ENCODE assay signal across 1 cellular context in the genomic region with DNA sequence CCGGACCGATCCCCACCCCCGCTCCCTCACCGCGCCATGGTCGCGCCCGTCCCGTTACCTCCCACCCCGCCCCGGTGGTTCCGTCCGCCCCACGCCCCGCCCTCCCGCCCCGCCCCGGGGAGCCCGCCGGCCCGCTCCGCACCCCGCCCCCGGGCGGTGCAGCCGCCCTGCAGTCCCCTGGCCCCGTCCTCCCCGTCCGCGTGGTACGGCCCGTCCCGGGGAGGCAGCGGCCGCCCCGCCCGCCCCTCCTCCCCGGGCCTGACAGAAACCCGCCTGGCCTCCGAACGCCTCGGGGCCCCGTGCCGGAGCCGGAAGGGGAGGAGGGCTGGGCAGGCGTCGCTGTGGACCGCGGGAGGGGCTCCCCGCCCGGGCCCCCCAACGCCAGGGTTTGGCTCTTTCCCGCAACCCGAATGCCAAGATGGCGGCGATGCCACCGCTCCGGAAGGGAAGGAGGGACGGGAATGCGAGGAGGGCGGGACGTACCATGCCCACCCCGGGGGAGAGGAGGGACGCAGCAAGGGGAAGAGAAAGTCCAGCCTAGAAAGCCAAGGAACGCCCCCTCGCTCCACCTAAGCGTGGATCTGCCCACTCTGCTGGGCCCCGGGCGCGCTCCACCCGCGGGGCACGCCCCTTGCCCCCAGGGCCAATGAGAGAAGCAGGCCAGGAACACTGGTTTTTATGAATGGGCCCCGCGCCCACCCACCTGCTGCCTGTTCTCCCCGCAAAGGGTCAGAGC.
TF ChIP-seq lines count a peak whose summit lies in the region.

Gene PIP4K2B (minus strand): TSS at position 56 of the 736 bp plus-strand sequence. CDS start 132 bp downstream, outside the sequence.

TF ChIP-seq in A549, 52 proteins besides CTCF, POLR2A, EP300 and RAD21 (continued from another document):
- TF ChIP-seq CHD4 (IDR thresholded peaks at IDR 0.05; ENCODE audit: borderline replicate concordance): no peak
- peak; percentile 69; the same call in 1 of the 2 replicates for TF ChIP-seq HOXA7 (CRISPR knock-in tag; IDR thresholded peaks at IDR 0.05)
- no peak for TF ChIP-seq USF2 (IDR thresholded peaks at IDR 0.05)
- TF ChIP-seq NPAS2 (CRISPR knock-in tag; IDR thresholded peaks at IDR 0.05; ENCODE audit: borderline replicate concordance): no peak
- TF ChIP-seq, protein P1, sequence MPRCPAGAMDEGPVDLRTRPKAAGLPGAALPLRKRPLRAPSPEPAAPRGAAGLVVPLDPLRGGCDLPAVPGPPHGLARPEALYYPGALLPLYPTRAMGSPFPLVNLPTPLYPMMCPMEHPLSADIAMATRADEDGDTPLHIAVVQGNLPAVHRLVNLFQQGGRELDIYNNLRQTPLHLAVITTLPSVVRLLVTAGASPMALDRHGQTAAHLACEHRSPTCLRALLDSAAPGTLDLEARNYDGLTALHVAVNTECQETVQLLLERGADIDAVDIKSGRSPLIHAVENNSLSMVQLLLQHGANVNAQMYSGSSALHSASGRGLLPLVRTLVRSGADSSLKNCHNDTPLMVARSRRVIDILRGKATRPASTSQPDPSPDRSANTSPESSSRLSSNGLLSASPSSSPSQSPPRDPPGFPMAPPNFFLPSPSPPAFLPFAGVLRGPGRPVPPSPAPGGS (IDR thresholded peaks at IDR 0.05): peak; percentile 89; the same call in 1 of the 3 replicates
- TF ChIP-seq E2F6 (IDR thresholded peaks at IDR 0.05; ENCODE audit: borderline replicate concordance, low read depth): no peak
- TF ChIP-seq HDAC2 (IDR thresholded peaks at IDR 0.05): no peak
- no peak for TF ChIP-seq HEYL (CRISPR knock-in tag; IDR thresholded peaks at IDR 0.05)
- TF ChIP-seq, protein P2, sequence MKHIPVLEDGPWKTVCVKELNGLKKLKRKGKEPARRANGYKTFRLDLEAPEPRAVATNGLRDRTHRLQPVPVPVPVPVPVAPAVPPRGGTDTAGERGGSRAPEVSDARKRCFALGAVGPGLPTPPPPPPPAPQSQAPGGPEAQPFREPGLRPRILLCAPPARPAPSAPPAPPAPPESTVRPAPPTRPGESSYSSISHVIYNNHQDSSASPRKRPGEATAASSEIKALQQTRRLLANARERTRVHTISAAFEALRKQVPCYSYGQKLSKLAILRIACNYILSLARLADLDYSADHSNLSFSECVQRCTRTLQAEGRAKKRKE (CRISPR knock-in tag; IDR thresholded peaks at IDR 0.05; ENCODE audit: low read depth): no peak
- no peak; the same call in 2 of the 3 replicates for TF ChIP-seq SMC3 (IDR thresholded peaks at IDR 0.05)
- TF ChIP-seq, protein P3, sequence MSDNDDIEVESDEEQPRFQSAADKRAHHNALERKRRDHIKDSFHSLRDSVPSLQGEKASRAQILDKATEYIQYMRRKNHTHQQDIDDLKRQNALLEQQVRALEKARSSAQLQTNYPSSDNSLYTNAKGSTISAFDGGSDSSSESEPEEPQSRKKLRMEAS (IDR thresholded peaks at IDR 0.05): peak; percentile 81
- TF ChIP-seq MAZ (IDR thresholded peaks at IDR 0.05; ENCODE audit: borderline replicate concordance, low read depth, low read length): no peak
- TF ChIP-seq BHLHE40 (IDR thresholded peaks at IDR 0.05; ENCODE audit: low read depth, low read length): peak; percentile 69
- TF ChIP-seq MYC (IDR thresholded peaks at IDR 0.05; ENCODE audit: borderline replicate concordance, low read length): peak; percentile 56; the same call in 1 of the 2 replicates
- TF ChIP-seq KDM1A (IDR thresholded peaks at IDR 0.05; ENCODE audit: low read depth): no peak
- TF ChIP-seq, protein P4, sequence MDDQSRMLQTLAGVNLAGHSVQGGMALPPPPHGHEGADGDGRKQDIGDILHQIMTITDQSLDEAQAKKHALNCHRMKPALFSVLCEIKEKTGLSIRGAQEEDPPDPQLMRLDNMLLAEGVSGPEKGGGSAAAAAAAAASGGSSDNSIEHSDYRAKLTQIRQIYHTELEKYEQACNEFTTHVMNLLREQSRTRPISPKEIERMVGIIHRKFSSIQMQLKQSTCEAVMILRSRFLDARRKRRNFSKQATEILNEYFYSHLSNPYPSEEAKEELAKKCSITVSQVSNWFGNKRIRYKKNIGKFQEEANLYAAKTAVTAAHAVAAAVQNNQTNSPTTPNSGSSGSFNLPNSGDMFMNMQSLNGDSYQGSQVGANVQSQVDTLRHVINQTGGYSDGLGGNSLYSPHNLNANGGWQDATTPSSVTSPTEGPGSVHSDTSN (IDR thresholded peaks at IDR 0.05): peak; percentile 26; the same call in 1 of the 2 replicates
- TF ChIP-seq PHF8 (IDR thresholded peaks at IDR 0.05; ENCODE audit: borderline replicate concordance, low read depth): peak; percentile 76; the same call in 1 of the 2 replicates
- TF ChIP-seq MAFK (IDR thresholded peaks at IDR 0.05; ENCODE audit: partially characterized antibody): no peak
- TF ChIP-seq CHD2 (IDR thresholded peaks at IDR 0.05; ENCODE audit: low read length, partially characterized antibody): no peak
- TF ChIP-seq ZFP36 (IDR thresholded peaks at IDR 0.05; ENCODE audit: borderline replicate concordance, partially characterized antibody): no peak
- TF ChIP-seq CBX2 (IDR thresholded peaks at IDR 0.05; ENCODE audit: borderline replicate concordance, low read depth): no peak
- TF ChIP-seq TFCP2L1 (CRISPR knock-in tag; IDR thresholded peaks at IDR 0.05): peak; percentile 81
- TF ChIP-seq RCOR1 (IDR thresholded peaks at IDR 0.05; ENCODE audit: low read depth, low read length): no peak
- no peak for TF ChIP-seq KDM5A (IDR thresholded peaks at IDR 0.05)
- no peak for TF ChIP-seq ZSCAN20 (CRISPR knock-in tag; IDR thresholded peaks at IDR 0.05)
- no peak for TF ChIP-seq ESRRA (IDR thresholded peaks at IDR 0.05; ENCODE audit: borderline replicate concordance, low read length)
- TF ChIP-seq NR3C1 (IDR thresholded peaks at IDR 0.05): no peak
- no peak for TF ChIP-seq CEBPB (IDR thresholded peaks at IDR 0.05)
- no peak for TF ChIP-seq RNF2 (IDR thresholded peaks at IDR 0.05; ENCODE audit: borderline replicate concordance, low read depth)
- TF ChIP-seq FOSB (CRISPR knock-in tag; IDR thresholded peaks at IDR 0.05): peak; percentile 79; the same call in 1 of the 2 replicates
- TF ChIP-seq HOXB13 (CRISPR knock-in tag; IDR thresholded peaks at IDR 0.05; ENCODE audit: low read depth): no peak
- TF ChIP-seq SREBF2 (IDR thresholded peaks at IDR 0.05): no peak
- TF ChIP-seq POLR2AphosphoS2 (conservative IDR thresholded peaks at IDR 0.05; ENCODE audit: low read length): peak; percentile 94; the same call in 1 of the 2 replicates
- no peak for TF ChIP-seq RARB (CRISPR knock-in tag; IDR thresholded peaks at IDR 0.05)
- TF ChIP-seq EHF (CRISPR knock-in tag; IDR thresholded peaks at IDR 0.05): no peak
- TF ChIP-seq RFX5 (IDR thresholded peaks at IDR 0.05): peak; percentile 17; the same call in 1 of the 2 replicates
- TF ChIP-seq FOSL2 (IDR thresholded peaks at IDR 0.05): no peak
- TF ChIP-seq FOSL2 (CRISPR knock-in tag; IDR thresholded peaks at IDR 0.05): peak; percentile 7; the same call in 1 of the 2 replicates
- TF ChIP-seq HES2 (IDR thresholded peaks at IDR 0.05): no peak
- TF ChIP-seq ZNF302 (CRISPR knock-in tag; IDR thresholded peaks at IDR 0.05): no peak
- peak; percentile 83 for TF ChIP-seq GATA3 (IDR thresholded peaks at IDR 0.05; ENCODE audit: borderline replicate concordance)
- no peak for TF ChIP-seq FOXS1 (CRISPR knock-in tag; IDR thresholded peaks at IDR 0.05)
- no peak for TF ChIP-seq JUNB (IDR thresholded peaks at IDR 0.05)
- TF ChIP-seq NFE2L2 (conservative IDR thresholded peaks at IDR 0.05; ENCODE audit: low read length): no peak
